Comparison of ENCODE assay signal across 10 cellular contexts in the genomic region with DNA sequence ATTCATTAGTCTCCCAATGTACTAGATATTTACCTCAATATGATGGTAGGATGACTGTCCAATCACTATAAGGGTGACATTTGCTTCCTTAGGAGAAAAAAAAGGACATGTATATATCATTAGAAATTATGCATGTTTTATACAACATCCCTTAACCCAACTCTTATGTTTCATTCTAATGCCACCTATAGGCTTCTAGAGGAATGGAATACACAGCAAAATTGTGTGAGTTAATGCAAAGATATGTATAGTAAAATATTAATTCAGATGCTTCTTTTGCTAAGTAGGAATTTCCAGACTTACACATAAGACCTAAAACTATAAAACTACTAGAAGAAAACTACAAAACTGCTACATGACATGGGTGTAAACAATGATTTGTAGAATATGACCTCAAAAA. TPM values are rescaled to one million over a fixed set of nuclear protein-coding genes. Genes with fewer than 3 reads are reported as not detected.
DNase-seq lines count a peak whose midpoint lies in the region; ATAC-seq, FAIRE-seq and TF ChIP-seq lines count a peak whose summit lies in the region.
"Had no signal": no experiment of that assay in that cellular context is flagged by ENCODE, and none has a peak within 500 bp of the region (broad histone marks: within the 10 kb centered on the region; RNA-seq: fewer than 3 reads in every experiment).

No MANE protein-coding gene starts in this region.

- CTCF ChIA-PET in HepG2 (lab: Yijun Ruan, JAX; ENCODE audit: low intra/inter-chr PET ratio, low total read pairs) = no interaction called here

- H3K9me3 ChIP-seq in HepG2 (ENCODE audit: low read length) (no peaks in the 10 kb centered on the region), pancreas (no peaks in the 10 kb centered on the region)
- H3K9me3 ChIP-seq: esophagus muscularis mucosa, SJSA1 had no signal

- H3K27me3 ChIP-seq in HepG2 (ENCODE audit: control insufficient read depth in 1 of 2, insufficient read depth in 2 of 2, low read length in 2 of 2) (no peaks in the 10 kb centered on the region; a peak in 1 of 5 replicates), pancreas (no peaks in the 10 kb centered on the region)
- H3K27me3 ChIP-seq: esophagus muscularis mucosa, SJSA1 had no signal

- H3K4me2 ChIP-seq in HepG2 (ENCODE audit: low read depth, low read length) = no peak overlapping the region

- BruUV-seq in HepG2 (replicated peaks; lab: Mats Ljungman, UMichigan) = no TSS peak

- TF ChIP-seq EP300 in Ishikawa (IDR thresholded peaks at IDR 0.05; ENCODE audit: borderline replicate concordance) (no peak), HepG2 (IDR thresholded peaks at IDR 0.05; ENCODE audit: low read depth in 2 of 2, low read length in 2 of 2) (no peak), HepG2 (CRISPR knock-in tag; IDR thresholded peaks at IDR 0.05; ENCODE audit: borderline replicate concordance) (no peak)

- H3K27ac ChIP-seq in HepG2 (ENCODE audit: extremely low read length, insufficient read depth, low read length) = no peak overlapping the region
- H3K27ac ChIP-seq in pancreas = no peak overlapping the region
- H3K27ac ChIP-seq: esophagus muscularis mucosa, SJSA1 had no signal

- no peak for ATAC-seq in HepG2
- ATAC-seq in HG02884 (IDR thresholded peaks at IDR 0.05; ENCODE audit: unreplicated experiment) = no peak
- ATAC-seq in HG02798 (IDR thresholded peaks at IDR 0.05; ENCODE audit: poor library complexity, unreplicated experiment) = no peak
- ATAC-seq in pancreas = no peak

- intact Hi-C loops in HepG2 (cut with micrococcal nuclease; ENCODE audit: unreplicated experiment) = loop anchor here (5.0 to 10.0 kb wide), 3 partner anchors 34 to 159 kb away; a partner anchor contains a TSS
- intact Hi-C loops in pancreas (cut with DNase I) = no loop called here

- H3K36me3 ChIP-seq in HepG2 (replicated peaks in 1 of 2; ENCODE audit: control insufficient read depth in 1 of 2, insufficient read depth in 2 of 2, low read length in 2 of 2) = peaks cover 0 to 27% of the 10 kb centered on the region in 2 experiments; a peak in 2 of 5 replicates
- H3K36me3 ChIP-seq in pancreas = peaks cover 0 to 12% (median 0%) of the 10 kb centered on the region in 3 donors

- POLR2A ChIA-PET in HepG2 (lab: Yijun Ruan, JAX) = no interaction called here

- no peak for TF ChIP-seq POLR2A in HepG2 (IDR thresholded peaks at IDR 0.05; ENCODE audit: insufficient read depth in 1 of 2, low read depth in 2 of 2, low read length in 2 of 2)

- in situ Hi-C loops in HepG2 (cut with HindIII; ENCODE audit: extremely low pct_ligation_motif_present, low pct_unique_long_range_greater_than_20kb) = loop anchor here (10.0 to 25.0 kb wide), 2 partner anchors 207 to 314 kb away; no protein-coding TSS in a partner anchor

- no peaks in the 10 kb centered on the region for H4K20me1 ChIP-seq in HepG2 (ENCODE audit: insufficient read depth, low read length)

- H3K9ac ChIP-seq in HepG2 (ENCODE audit: insufficient read depth, low read depth, low read length) = no peak overlapping the region

- H3K4me3 ChIP-seq in HepG2 (replicated peaks in 1 of 3; ENCODE audit: insufficient read depth in 1 of 3, low read depth in 2 of 3, low read length in 3 of 3) (no peak overlapping the region), pancreas (no peak overlapping the region)
- H3K4me3 ChIP-seq: esophagus muscularis mucosa, SJSA1 had no signal

- peaks cover 3% of the 10 kb centered on the region for H3K79me2 ChIP-seq in HepG2 (ENCODE audit: insufficient read depth, low read length)

- H3K4me1 ChIP-seq in HepG2 (ENCODE audit: insufficient read depth, low read length) (peaks cover 22% of the 10 kb centered on the region), pancreas (peaks cover 0 to 9% (median 7%) of the 10 kb centered on the region in 3 donors)
- H3K4me1 ChIP-seq: SJSA1 had no signal

- TF ChIP-seq CTCF in HepG2 (CRISPR knock-in tag; IDR thresholded peaks at IDR 0.05) (peak; percentile 52), pancreas (IDR thresholded peaks at IDR 0.05) (no peak)

- FAIRE-seq in TTC549 (lab: Jason Lieb, UNC) (peak; percentile 66), HepG2 (lab: Jason Lieb, UNC) (no peak), pancreas (lab: Jason Lieb, UNC) (no peak)

- H2AFZ ChIP-seq in HepG2 (ENCODE audit: low read length) = no peak overlapping the region

- DNase-seq in COLO829 (ENCODE audit: low spot score) = peak; percentile 60
- no peak for DNase-seq in HepG2 (ENCODE audit: low spot score)
- no peak for DNase-seq in retina
- DNase-seq in pancreas = no peak

- TF ChIP-seq RAD21 in Ishikawa (IDR thresholded peaks at IDR 0.05; ENCODE audit: low read depth) (peak; percentile 64), HepG2 (CRISPR knock-in tag; IDR thresholded peaks at IDR 0.05) (no peak)

TF ChIP-seq in Ishikawa, 13 proteins besides CTCF, POLR2A, EP300 and RAD21:
- no peak for TF ChIP-seq TEAD4 (IDR thresholded peaks at IDR 0.05)
- TF ChIP-seq TCF12 (IDR thresholded peaks at IDR 0.05; ENCODE audit: low read depth) = no peak
- no peak for TF ChIP-seq FOXM1 (IDR thresholded peaks at IDR 0.05; ENCODE audit: borderline replicate concordance, low read depth)
TF ChIP-seq in Ishikawa: peak in this region for 0.

TF ChIP-seq in HepG2, 621 proteins besides CTCF, POLR2A, EP300 and RAD21:
- TF ChIP-seq STAG1 (CRISPR knock-in tag; IDR thresholded peaks at IDR 0.05) (peak; percentile 68), HOXA9 (CRISPR knock-in tag; IDR thresholded peaks at IDR 0.05; ENCODE audit: borderline replicate concordance) (no peak), SMC3 (IDR thresholded peaks at IDR 0.05; ENCODE audit: low read length) (peak; percentile 15; the same call in 1 of the 2 replicates), ZMYM4 (CRISPR knock-in tag; IDR thresholded peaks at IDR 0.05) (no peak)
- TF ChIP-seq, protein P1, sequence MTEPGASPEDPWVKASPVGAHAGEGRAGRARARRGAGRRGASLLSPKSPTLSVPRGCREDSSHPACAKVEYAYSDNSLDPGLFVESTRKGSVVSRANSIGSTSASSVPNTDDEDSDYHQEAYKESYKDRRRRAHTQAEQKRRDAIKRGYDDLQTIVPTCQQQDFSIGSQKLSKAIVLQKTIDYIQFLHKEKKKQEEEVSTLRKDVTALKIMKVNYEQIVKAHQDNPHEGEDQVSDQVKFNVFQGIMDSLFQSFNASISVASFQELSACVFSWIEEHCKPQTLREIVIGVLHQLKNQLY (CRISPR knock-in tag; IDR thresholded peaks at IDR 0.05) = no peak

RNA-seq across cellular contexts. Expression of a gene that starts 3.5 kb away (rescaled TPM):
- total RNA-seq in HepG2 (2016; rRNA removed; fragmentation: Illumina TruSeq; extraction: Trizol) (11.7 and 13.2 TPM in 2 replicates), pancreas (10 to 100 TPM in 1 of 6 donors, 1 to 10 TPM in 5; 6.0 to 11.2 (median 8.3) TPM)
- 15.9 and 16.8 TPM in 2 replicates for total RNA-seq in HepG2 (2016; cell fraction: cytosol; rRNA removed; fragmentation: Illumina TruSeq; extraction: Trizol; ENCODE audit: low read depth)
- total RNA-seq in HepG2 (2016; cell fraction: insoluble cytoplasmic fraction; rRNA removed; fragmentation: Illumina TruSeq; extraction: Trizol) = 10.6 and 12.1 TPM in 2 replicates
- total RNA-seq in HepG2 (2016; cell fraction: membrane; rRNA removed; fragmentation: Illumina TruSeq; extraction: Trizol) = 24.0 and 25.3 TPM in 2 replicates
- total RNA-seq in HepG2 (2016; cell fraction: nucleus; rRNA removed; fragmentation: Illumina TruSeq; extraction: Trizol) = 6.0 and 7.6 TPM in 2 replicates
- polyA plus RNA-seq in HepG2 (2011; rRNA removed) (8.6 and 11.0 TPM in 2 replicates), pancreas (1 to 10 TPM; 4.9 to 8.6 TPM)
- polyA plus RNA-seq in HepG2 (2011; cell fraction: cytosol; rRNA removed) = 5.9 and 7.2 TPM in 2 replicates
- 2.4 TPM in 2 replicates for polyA plus RNA-seq in HepG2 (2011; cell fraction: nucleus; rRNA removed)
- 8.8 TPM in 2 replicates for polyA plus RNA-seq in HepG2 (2012)
- polyA plus RNA-seq in HepG2 (2016; cell fraction: cytosol; fragmentation: Illumina TruSeq; extraction: Trizol; ENCODE audit: low read depth) = 20.7 and 22.7 TPM in 2 replicates
- polyA plus RNA-seq in HepG2 (2016; cell fraction: insoluble cytoplasmic fraction; fragmentation: Illumina TruSeq; extraction: Trizol; ENCODE audit: low read depth) = 11.9 and 12.8 TPM in 2 replicates
- 23.2 and 23.8 TPM in 2 replicates for polyA plus RNA-seq in HepG2 (2016; cell fraction: membrane; fragmentation: Illumina TruSeq; extraction: Trizol; ENCODE audit: low read depth)
- polyA plus RNA-seq in HepG2 (2016; cell fraction: nucleus; fragmentation: Illumina TruSeq; extraction: Trizol; ENCODE audit: insufficient read depth, low read depth) = 9.7 and 12.0 TPM in 2 replicates
- polyA minus RNA-seq in HepG2 (2011; rRNA and poly(A)+ RNA removed; ENCODE audit: low replicate concordance) = 4.7 and 8.0 TPM in 2 replicates
- polyA minus RNA-seq in HepG2 (2011; cell fraction: cytosol; rRNA and poly(A)+ RNA removed) = 6.9 and 8.5 TPM in 2 replicates
- polyA minus RNA-seq in HepG2 (2011; cell fraction: nucleus; rRNA and poly(A)+ RNA removed) = 3.1 and 3.7 TPM in 2 replicates

RNA-seq across cellular contexts. Expression of a gene that starts 32.0 kb away (rescaled TPM):
- total RNA-seq in HepG2 (2016; rRNA removed; fragmentation: Illumina TruSeq; extraction: Trizol) = 33.3 and 37.7 TPM in 2 replicates
- total RNA-seq in HepG2 (2016; cell fraction: cytosol; rRNA removed; fragmentation: Illumina TruSeq; extraction: Trizol; ENCODE audit: low read depth) = 115 and 135 TPM in 2 replicates
- 32.0 TPM in 2 replicates for total RNA-seq in HepG2 (2016; cell fraction: insoluble cytoplasmic fraction; rRNA removed; fragmentation: Illumina TruSeq; extraction: Trizol)
- total RNA-seq in HepG2 (2016; cell fraction: membrane; rRNA removed; fragmentation: Illumina TruSeq; extraction: Trizol) = 92.9 and 108 TPM in 2 replicates
- 28.9 and 39.6 TPM in 2 replicates for total RNA-seq in HepG2 (2016; cell fraction: nucleus; rRNA removed; fragmentation: Illumina TruSeq; extraction: Trizol)
- 18.2 and 25.8 TPM in 2 replicates for polyA plus RNA-seq in HepG2 (2011; rRNA removed)
- polyA plus RNA-seq in HepG2 (2011; cell fraction: cytosol; rRNA removed) = 17.4 and 18.7 TPM in 2 replicates
- polyA plus RNA-seq in HepG2 (2011; cell fraction: nucleus; rRNA removed) = 25.0 and 28.4 TPM in 2 replicates
- polyA plus RNA-seq in HepG2 (2012) = 29.7 and 39.7 TPM in 2 replicates
- 4.4 and 5.1 TPM in 2 replicates for polyA plus RNA-seq in HepG2 (2016; cell fraction: cytosol; fragmentation: Illumina TruSeq; extraction: Trizol; ENCODE audit: low read depth)
- 24.1 and 26.7 TPM in 2 replicates for polyA plus RNA-seq in HepG2 (2016; cell fraction: insoluble cytoplasmic fraction; fragmentation: Illumina TruSeq; extraction: Trizol; ENCODE audit: low read depth)
- polyA plus RNA-seq in HepG2 (2016; cell fraction: membrane; fragmentation: Illumina TruSeq; extraction: Trizol; ENCODE audit: low read depth) = 12.9 and 13.7 TPM in 2 replicates
- polyA plus RNA-seq in HepG2 (2016; cell fraction: nucleus; fragmentation: Illumina TruSeq; extraction: Trizol; ENCODE audit: insufficient read depth, low read depth) = 32.8 and 35.5 TPM in 2 replicates
- polyA minus RNA-seq in HepG2 (2011; rRNA and poly(A)+ RNA removed; ENCODE audit: low replicate concordance) = 15.3 and 46.1 TPM in 2 replicates
- 36.8 and 41.4 TPM in 2 replicates for polyA minus RNA-seq in HepG2 (2011; cell fraction: cytosol; rRNA and poly(A)+ RNA removed)
- 47.4 and 54.7 TPM in 2 replicates for polyA minus RNA-seq in HepG2 (2011; cell fraction: nucleus; rRNA and poly(A)+ RNA removed)
- total RNA-seq in pancreas = 10 to 100 TPM in 5 of 6 donors, 1 to 10 TPM in 1; 8.2 to 19.3 (median 12.8) TPM
- 1 to 10 TPM; 4.6 to 8.0 TPM for polyA plus RNA-seq in pancreas
